14 cellular contexts compared by ENCODE assay signal in genomic region chr20:8082999-8083398, GRCh38. TPM values are rescaled to one million over a fixed set of nuclear protein-coding genes. Genes with fewer than 3 reads are reported as not detected.
DNase-seq lines count a peak whose midpoint lies in the region; ATAC-seq and TF ChIP-seq lines count a peak whose summit lies in the region.
"Had no signal": no experiment of that assay in that cellular context is flagged by ENCODE, and none has a peak within 500 bp of the region (broad histone marks: within the 10 kb centered on the region; RNA-seq: fewer than 3 reads in every experiment).

No MANE protein-coding gene starts in this region.

- ATAC-seq in Right ventricle myocardium inferior (peak; percentile 95), HG02852 (IDR thresholded peaks at IDR 0.05; ENCODE audit: unreplicated experiment) (no peak)
- no peak for ATAC-seq in stimulated activated memory B cell treated with anti-CD40 and anti-IgM and Interleukin-4, amounts not matched to agents 10 μg/mL and 1 μg/mL and 100 μg/mL, for 72 hours
- ATAC-seq: T-helper 17 cell had no signal

- H3K9me3 ChIP-seq in uterus: no peaks in the 10 kb centered on the region
- H3K9me3 ChIP-seq: BLaER1 treated with 17β-estradiol and CSF1 and Interleukin-3, amounts not matched to agents 10 nM and 100 nM; tibial artery had no signal

- H3K27me3 Mint-ChIP-seq in stimulated activated memory B cell treated with anti-CD40 and anti-IgM and Interleukin-4, amounts not matched to agents 10 μg/mL and 1 μg/mL and 100 μg/mL, for 72 hours: no peaks in the 10 kb centered on the region
- H3K27me3 Mint-ChIP-seq: activated naive CD8-positive, alpha-beta T cell; memory B cell had no signal

- H3K4me1 Mint-ChIP-seq in stimulated activated memory B cell treated with anti-CD40 and anti-IgM and Interleukin-4, amounts not matched to agents 10 μg/mL and 1 μg/mL and 100 μg/mL, for 72 hours: no peaks in the 10 kb centered on the region
- H3K4me1 Mint-ChIP-seq: memory B cell, T-helper 17 cell had no signal

- intact Hi-C loops in Right ventricle myocardium inferior (cut with DNase I): no loop called here
- intact Hi-C loops in cardiac septum (cut with DNase I): no loop called here
- intact Hi-C loops in uterus (cut with DNase I; ENCODE audit: low total_unique reads): no loop called here

- H3K9me3 Mint-ChIP-seq in stimulated activated memory B cell treated with anti-CD40 and anti-IgM and Interleukin-4, amounts not matched to agents 10 μg/mL and 1 μg/mL and 100 μg/mL, for 72 hours: no peaks in the 10 kb centered on the region
- H3K9me3 Mint-ChIP-seq: memory B cell had no signal

- peak overlapping the region in 1 of 2 donors; percentile 27 for H3K27ac ChIP-seq in uterus
- H3K27ac ChIP-seq: BLaER1 treated with 17β-estradiol and CSF1 and Interleukin-3, amounts not matched to agents 10 nM and 100 nM; tibial artery had no signal

- TF ChIP-seq POLR2A in uterus (IDR thresholded peaks at IDR 0.05): no peak

- no peaks in the 10 kb centered on the region for H3K4me1 ChIP-seq in uterus
- H3K4me1 ChIP-seq: tibial artery had no signal

- H3K36me3 Mint-ChIP-seq in stimulated activated memory B cell treated with anti-CD40 and anti-IgM and Interleukin-4, amounts not matched to agents 10 μg/mL and 1 μg/mL and 100 μg/mL, for 72 hours: no peaks in the 10 kb centered on the region
- H3K36me3 Mint-ChIP-seq: activated naive CD8-positive, alpha-beta T cell; memory B cell had no signal

- H3K4me3 Mint-ChIP-seq in stimulated activated memory B cell treated with anti-CD40 and anti-IgM and Interleukin-4, amounts not matched to agents 10 μg/mL and 1 μg/mL and 100 μg/mL, for 72 hours: no peak overlapping the region
- H3K4me3 Mint-ChIP-seq: activated naive CD8-positive, alpha-beta T cell; memory B cell; T-helper 17 cell had no signal

- H3K27me3 ChIP-seq in uterus: no peaks in the 10 kb centered on the region
- H3K27me3 ChIP-seq: BLaER1 treated with 17β-estradiol and CSF1 and Interleukin-3, amounts not matched to agents 10 nM and 100 nM; tibial artery had no signal

- H3K27ac Mint-ChIP-seq in stimulated activated memory B cell treated with anti-CD40 and anti-IgM and Interleukin-4, amounts not matched to agents 10 μg/mL and 1 μg/mL and 100 μg/mL, for 72 hours: no peak overlapping the region
- H3K27ac Mint-ChIP-seq: activated naive CD8-positive, alpha-beta T cell; memory B cell; T-helper 17 cell had no signal

- no peaks in the 10 kb centered on the region for H3K36me3 ChIP-seq in uterus
- H3K36me3 ChIP-seq: BLaER1 treated with 17β-estradiol and CSF1 and Interleukin-3, amounts not matched to agents 10 nM and 100 nM; tibial artery had no signal

- H3K4me3 ChIP-seq in uterus: no peak overlapping the region
- H3K4me3 ChIP-seq: BLaER1 treated with 17β-estradiol and CSF1 and Interleukin-3, amounts not matched to agents 10 nM and 100 nM; tibial artery had no signal

- DNase-seq in Right ventricle myocardium inferior (ENCODE audit: missing footprints) (peak; percentile 27), cardiac septum (ENCODE audit: low spot score) (no peak), NCI-H524 treated with DMSO at 0.1 percent for 48 hours (lab: John Stamatoyannopoulos, UW) (peak; percentile 50), fibroblast of the conjunctiva (ENCODE audit: low read depth) (peak; percentile 43), uterus (peak; percentile 17 to 26)
- DNase-seq in activated effector memory CD4-positive, alpha-beta T cell treated with Interleukin-2 at 50 U/mL for 16 hours: no peak
- DNase-seq: KG1, T-helper 17 cell had no signal

- no peak for TF ChIP-seq CTCF in uterus (IDR thresholded peaks at IDR 0.05)

RNA-seq across cellular contexts. Expression of gene PLCB1, which starts 49.1 kb away (rescaled TPM):
- total RNA-seq in Right ventricle myocardium inferior (7.2 TPM), cardiac septum (7.3 TPM), uterus (100 to 1,000 TPM in 1 of 4 donors, 10 to 100 TPM in 3; 13.5 to 110 (median 30.4) TPM)

Comparison
In these comparisons a context has a peak if more than half of its experiments do, and no peak if none do; other contexts are left out.
1. DNase-seq: peak in Right ventricle myocardium inferior (single experiment), NCI-H524 treated with DMSO at 0.1 percent for 48 hours (single experiment), fibroblast of the conjunctiva (single experiment) and uterus (2 of 2); none in cardiac septum (single experiment) and activated effector memory CD4-positive, alpha-beta T cell treated with Interleukin-2 at 50 U/mL for 16 hours (single experiment).